ENCODE assay signal across 8 cellular contexts in the genomic region with DNA sequence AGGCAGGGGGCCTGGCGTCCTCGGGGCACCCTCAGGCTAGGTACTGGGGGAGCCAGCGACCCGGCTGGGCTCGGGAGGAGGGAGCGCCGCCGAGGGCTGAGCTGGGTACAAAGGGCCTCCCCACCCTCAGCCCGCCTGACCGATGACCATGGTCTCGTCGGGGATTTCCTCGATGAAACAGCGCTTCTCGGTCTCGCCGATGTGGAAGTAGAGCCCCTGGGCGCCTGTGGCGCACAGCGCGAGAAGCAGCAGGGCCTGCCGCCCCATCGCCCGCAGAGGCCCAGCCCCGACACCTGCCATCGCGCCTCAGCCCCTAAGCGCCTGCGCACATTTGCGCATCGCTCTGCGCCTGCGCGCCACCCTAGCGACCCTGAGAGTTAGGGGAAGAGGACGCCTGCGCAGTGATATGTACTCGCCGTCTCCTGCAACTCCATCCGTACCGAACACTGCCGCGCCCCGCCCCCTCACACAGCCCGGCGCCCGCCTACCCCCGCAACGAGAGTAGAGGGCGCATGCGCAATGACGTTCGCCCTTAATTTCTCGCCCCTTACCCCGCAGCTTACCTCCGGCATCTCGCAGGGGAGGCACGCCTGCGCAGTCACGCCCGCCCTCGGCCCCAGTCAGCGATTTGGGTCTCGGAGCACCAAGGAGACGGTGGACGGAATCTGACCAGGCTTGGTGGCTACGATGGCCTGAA. TPM values are rescaled to one million over a fixed set of nuclear protein-coding genes. Genes with fewer than 3 reads are reported as not detected.
DNase-seq lines count a peak whose midpoint lies in the region; ATAC-seq, FAIRE-seq and TF ChIP-seq lines count a peak whose summit lies in the region.

A gene (minus strand): TSS at position 325 of the 697 bp plus-strand sequence. CDS start 25 bp downstream, at position 300.

- H4K20me1 ChIP-seq in H1 (replicated peaks in 1 of 2; ENCODE audit: control insufficient read depth in 1 of 2, insufficient read depth in 2 of 2, low read length in 2 of 2), result peaks cover 0 to 4% of the 10 kb centered on the region in 2 experiments

- WGBS in H1 (ENCODE audit: extremely low coverage in 1 of 2, insufficient coverage in 1 of 2, insufficient read length in 1 of 2, insufficient replicate concordance in 2 of 2, low coverage in 1 of 2, low lambda C conversion rate in 2 of 2, missing lambda C conversion rate in 1 of 2), 2 experiments, result 2% methylated on average over 66 of the region's 67 CpGs; no CpG with 5 or more reads in 1 of the 2 experiments

- H3K18ac ChIP-seq in H1 (ENCODE audit: extremely low read depth, low read length), result peak within 1 kb of the TSS; percentile 72

- no peak within 1 kb of the TSS for H2BK15ac ChIP-seq in H1 (ENCODE audit: low read length)

- no peak within 1 kb of the TSS for H3K23ac ChIP-seq in H1 (ENCODE audit: insufficient read length)

- H3K4me3 ChIP-seq in H1 (ENCODE audit: extremely low read depth in 1 of 4, insufficient read depth in 2 of 4, low read depth in 3 of 4, low read length in 4 of 4), result peak within 1 kb of the TSS; percentile 74 to 95 (median 80)

- ATAC-seq in GM21367 (IDR thresholded peaks at IDR 0.05; ENCODE audit: unreplicated experiment) (peak; percentile 82), memory B cell (ENCODE audit: low read depth) (peak; percentile 85)

- H3K27me3 ChIP-seq in H1 (replicated peaks in 1 of 4; ENCODE audit: control insufficient read depth in 3 of 4, extremely low read depth in 1 of 4, insufficient read depth in 3 of 4, low read length in 3 of 4), result no peaks in the 10 kb centered on the region

- H3K36me3 ChIP-seq in H1 (ENCODE audit: control insufficient read depth in 2 of 4, insufficient read depth in 4 of 4, low read length in 3 of 4), result peaks cover 9 to 24% (median 12%) of the 10 kb centered on the region in 4 experiments; a peak in 7 of 8 replicates

- TF ChIP-seq CTCF in H1 (IDR thresholded peaks at IDR 0.05; ENCODE audit: control extremely low read depth in 1 of 3, insufficient read depth in 1 of 3, low read depth in 1 of 3, low read length in 3 of 3), result no peak

- H3K36me3 Mint-ChIP-seq in memory B cell, result peaks cover 12% of the 10 kb centered on the region

- H3K9me3 ChIP-seq in H1 (ENCODE audit: insufficient read depth in 2 of 2, low read depth in 1 of 2, low read length in 1 of 2), result no peaks in the 10 kb centered on the region

- peak; percentile 62 to 80 for TF ChIP-seq POLR2A in H1 (IDR thresholded peaks at IDR 0.05; ENCODE audit: control extremely low read depth in 1 of 2, low read depth in 2 of 2, low read length in 2 of 2)

- peak within 1 kb of the TSS; percentile 74; the same call in 1 of the 2 replicates for H2AFZ ChIP-seq in H1 (ENCODE audit: low read length)

- peak within 1 kb of the TSS; percentile 65 for H3K27ac ChIP-seq in H1 (ENCODE audit: low read depth, low read length)

- H3K4me1 Mint-ChIP-seq in memory B cell, result peaks cover 12% of the 10 kb centered on the region

- peak within 1 kb of the TSS; percentile 76 to 99 for H3K4me2 ChIP-seq in H1 (ENCODE audit: insufficient read depth in 1 of 2, low read depth in 2 of 2, low read length in 2 of 2)

- no peak within 1 kb of the TSS for H2BK12ac ChIP-seq in H1 (ENCODE audit: low read depth, low read length)

- peaks cover 6% of the 10 kb centered on the region; the same call in 1 of the 2 replicates for H3K23me2 ChIP-seq in H1 (ENCODE audit: low read depth, low read length)

- CTCF ChIA-PET in H1 (lab: Charles Lee; ENCODE audit: partially characterized antibody), result interaction anchor here (0.8 to 1.7 kb wide), 4 partner anchors 8 to 215 kb away, joined by 3 read pairs; a partner anchor contains a TSS

- no peaks in the 10 kb centered on the region for H3K79me1 ChIP-seq in H1 (ENCODE audit: low read depth, low read length)

- H3K56ac ChIP-seq in H1 (replicated peaks; ENCODE audit: insufficient read length, low read depth, low read length), result peak within 1 kb of the TSS; percentile 43

- peak within 1 kb of the TSS; percentile 76 to 82 (median 78) for H3K9ac ChIP-seq in H1 (replicated peaks in 1 of 4; ENCODE audit: extremely low read depth in 1 of 4, low read depth in 3 of 4, low read length in 3 of 4)

- H4K5ac ChIP-seq in H1 (ENCODE audit: insufficient read length, low read depth, low read length), result peak within 1 kb of the TSS; percentile 46

- TF ChIP-seq RAD21 in H1 (IDR thresholded peaks at IDR 0.05 in 1 of 2, conservative IDR thresholded peaks at IDR 0.05 in 1 of 2; ENCODE audit: low read depth in 2 of 2, low read length in 2 of 2), result no peak

- POLR2A ChIA-PET in H1 (lab: Charles Lee; ENCODE audit: partially characterized antibody), result interaction anchor here (0.6 to 4.3 kb wide), 17 partner anchors 9 to 266 kb away, joined by 3 to 49 read pairs (median 4); a partner anchor contains a TSS

- H3K4me1 ChIP-seq in H1 (replicated peaks in 1 of 4; ENCODE audit: control insufficient read depth in 3 of 4, insufficient read depth in 4 of 4, low read length in 3 of 4), result peaks cover 0 to 7% (median 1%) of the 10 kb centered on the region in 4 experiments; a peak in 4 of 7 replicates

- H2BK5ac ChIP-seq in H1 (ENCODE audit: low read depth, low read length), result peak within 1 kb of the TSS; percentile 88; the same call in 1 of the 2 replicates

- no peaks in the 10 kb centered on the region for H3K9me3 Mint-ChIP-seq in memory B cell

- TF ChIP-seq EP300 in H1 (IDR thresholded peaks at IDR 0.05; ENCODE audit: borderline replicate concordance in 1 of 2, low read depth in 2 of 2, low read length in 2 of 2), result no peak

- peak within 1 kb of the TSS; percentile 90 for H4K8ac ChIP-seq in H1 (ENCODE audit: extremely low read depth, insufficient read depth, low read length)

- DNase-seq in COLO829 (ENCODE audit: low spot score) (peak; percentile 100), HTR-8/SVneo (ENCODE audit: insufficient read length, low spot score) (peak; percentile 99), NOMO-1 treated with dmso at 0.1 percent for 144 hours (lab: John Stamatoyannopoulos, UW; ENCODE audit: unreplicated experiment) (peak; percentile 97), H1 (ENCODE audit: low read depth in 1 of 2, low spot score in 2 of 2) (peak; percentile 96 to 100), memory B cell (ENCODE audit: low spot score in 2 of 2) (peak; percentile 100)
- DNase-seq in activated CD8-positive, alpha-beta memory T cell treated with anti-CD3 and anti-CD28 coated beads for 48 hours (ENCODE audit: low read depth in 2 of 3, low spot score in 2 of 3), result peak; percentile 97 to 100 (median 99)
- peak; percentile 99 for DNase-seq in stimulated activated CD8-positive, alpha-beta memory T cell treated with anti-CD3 and anti-CD28 coated beads, Interleukin-12 subunit alpha, Interleukin-12 subunit beta, amount 100 ng/mL, for 24 hours (ENCODE audit: extremely low read depth)

- H3K79me2 ChIP-seq in H1 (ENCODE audit: control insufficient read depth in 1 of 2, insufficient read depth in 2 of 2, low read length in 2 of 2), result peaks cover 5 to 15% of the 10 kb centered on the region in 2 experiments; a peak in 3 of 4 replicates

- H2AK5ac ChIP-seq in H1 (ENCODE audit: low read depth, low read length), result peak within 1 kb of the TSS; percentile 40; the same call in 1 of the 2 replicates

- no peak within 1 kb of the TSS for H2BK20ac ChIP-seq in H1 (ENCODE audit: low read length)

- peak within 1 kb of the TSS; percentile 93 for H3K4me3 Mint-ChIP-seq in memory B cell

- no peaks in the 10 kb centered on the region for H3K27me3 Mint-ChIP-seq in memory B cell

- peak within 1 kb of the TSS; percentile 98 for H3K4ac ChIP-seq in H1 (replicated peaks; ENCODE audit: insufficient read length, low read depth, low read length)

- peak; percentile 99 for FAIRE-seq in HTR-8/SVneo (lab: Jason Lieb, UNC)
- FAIRE-seq in H1 (lab: Jason Lieb, UNC), result peak; percentile 24

- no peak within 1 kb of the TSS for H2BK120ac ChIP-seq in H1 (replicated peaks; ENCODE audit: low read depth, low read length)

- H3K27ac Mint-ChIP-seq in memory B cell, result peak within 1 kb of the TSS; percentile 97

- no peak within 1 kb of the TSS for H3K14ac ChIP-seq in H1 (ENCODE audit: insufficient read length)

- peak within 1 kb of the TSS; percentile 89 for H4K91ac ChIP-seq in H1 (replicated peaks; ENCODE audit: insufficient read length, low read length)

TF ChIP-seq in H1, 55 proteins besides CTCF, POLR2A, EP300 and RAD21 (continues in another document):
- peak; percentile 36; the same call in 1 of the 2 replicates for TF ChIP-seq RBBP5 (IDR thresholded peaks at IDR 0.05; ENCODE audit: borderline replicate concordance, low read depth, low read length)
- TF ChIP-seq POLR2AphosphoS5 (IDR thresholded peaks at IDR 0.05; ENCODE audit: low read depth, low read length), result peak; percentile 91
- TF ChIP-seq BACH1 (IDR thresholded peaks at IDR 0.05; ENCODE audit: low read length), result no peak
- TF ChIP-seq KDM4A (IDR thresholded peaks at IDR 0.05; ENCODE audit: low read depth, low read length, severe bottlenecking), result peak; percentile 61
- TF ChIP-seq EGR1 (IDR thresholded peaks at IDR 0.05; ENCODE audit: borderline replicate concordance, low read depth, low read length), result peak; percentile 75; the same call in 1 of the 2 replicates
- TF ChIP-seq, protein P1, sequence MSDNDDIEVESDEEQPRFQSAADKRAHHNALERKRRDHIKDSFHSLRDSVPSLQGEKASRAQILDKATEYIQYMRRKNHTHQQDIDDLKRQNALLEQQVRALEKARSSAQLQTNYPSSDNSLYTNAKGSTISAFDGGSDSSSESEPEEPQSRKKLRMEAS (IDR thresholded peaks at IDR 0.05), result peak; percentile 27; the same call in 1 of the 2 replicates
- peak; percentile 48 to 78; a peak in 2 of 4 replicates for TF ChIP-seq SIN3A (conservative IDR thresholded peaks at IDR 0.05 in 1 of 2, IDR thresholded peaks at IDR 0.05 in 1 of 2; ENCODE audit: low read depth in 1 of 2, low read length in 2 of 2)
- no peak for TF ChIP-seq SP2 (IDR thresholded peaks at IDR 0.05; ENCODE audit: low read length)
- 0 out of 2 replicates have a peak, but pooled peaks have one; percentile 7 for TF ChIP-seq MAFK (IDR thresholded peaks at IDR 0.05; ENCODE audit: low read depth, low read length)
- no peak for TF ChIP-seq BRCA1 (IDR thresholded peaks at IDR 0.05; ENCODE audit: low read depth, low read length)
- TF ChIP-seq CHD2 (IDR thresholded peaks at IDR 0.05; ENCODE audit: low read length), result peak; percentile 16; the same call in 1 of the 2 replicates
- TF ChIP-seq SUZ12 (IDR thresholded peaks at IDR 0.05; ENCODE audit: low read length), result no peak
- peak; percentile 8 for TF ChIP-seq NANOG (IDR thresholded peaks at IDR 0.05; ENCODE audit: insufficient read depth, low read depth, low read length, poor library complexity, severe bottlenecking)

RNA-seq across cellular contexts. Expression of the gene that starts here (rescaled TPM):
- total RNA-seq in H1 (2021; fragmentation: NEBNext Ultra II Directional; extraction: Animal tissue kit (Norgen Biotek cat#: 25700)), result 41.1 and 44.9 TPM in 2 replicates
- polyA plus RNA-seq in H1 (2011; rRNA removed), result 76.7 and 91.9 TPM in 2 replicates
- 72.2 TPM for polyA plus RNA-seq in H1 (2011; cell fraction: cytosol; rRNA removed)
- polyA plus RNA-seq in H1 (2011; cell fraction: nucleus; rRNA removed), result 68.9 TPM
- 39.2 to 48.0 TPM (median 42.1 TPM) in 4 replicates for polyA plus RNA-seq in H1 (2012, experiment 1 of 2)
- polyA plus RNA-seq in H1 (2012, experiment 2 of 2), result 39.9 TPM
- polyA plus RNA-seq in H1 (2013, experiment 1 of 2), result 40.7 TPM
- polyA plus RNA-seq in H1 (2013, experiment 2 of 2), result 46.2 TPM
- 38.6 and 54.2 TPM in 2 replicates for polyA minus RNA-seq in H1 (2011; rRNA and poly(A)+ RNA removed)
- polyA minus RNA-seq in H1 (2011; cell fraction: cytosol; rRNA and poly(A)+ RNA removed), result 47.6 TPM
- polyA minus RNA-seq in H1 (2011; cell fraction: nucleus; rRNA and poly(A)+ RNA removed), result 39.0 TPM

Comparison
In these comparisons a context has a peak if more than half of its experiments do, and no peak if none do; other contexts are left out.
1. Peak in every context shown above with its lines: DNase-seq, ATAC-seq, H3K4me3 ChIP-seq and H3K27ac ChIP-seq.